3 cellular contexts compared by ENCODE assay signal in the genomic region with DNA sequence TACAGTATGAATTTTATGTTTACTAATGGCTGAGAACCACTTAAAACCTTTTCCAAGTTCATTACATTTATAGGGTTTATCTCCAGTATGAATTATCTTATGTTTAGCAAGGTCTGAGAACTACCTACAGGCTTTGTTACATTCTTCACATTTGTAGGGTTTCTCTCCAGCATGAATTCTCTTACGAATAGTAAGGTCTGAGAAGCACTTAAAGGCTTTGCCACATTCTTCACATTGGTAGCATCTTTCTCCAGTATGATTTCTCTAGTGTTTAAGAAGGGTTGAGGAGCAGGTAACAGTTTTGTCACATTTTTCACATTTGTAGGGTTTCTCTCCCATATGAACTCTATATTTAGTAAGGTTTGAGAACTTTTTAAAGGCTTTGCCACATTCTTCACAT.
A peak's percentile ranks its signal among the peaks of the same experiment; 100 is the strongest.
TF ChIP-seq lines count a peak whose summit lies in the region.

No MANE protein-coding gene starts in this region.

TF ChIP-seq in HCT116, 20 proteins besides CTCF, POLR2A, EP300 and RAD21:
- peak; percentile 67 for TF ChIP-seq ZNF274 (IDR thresholded peaks at IDR 0.05; ENCODE audit: low read depth, low read length)
- no peak for TF ChIP-seq CBX3 (IDR thresholded peaks at IDR 0.05; ENCODE audit: low read depth)
TF ChIP-seq in HCT116: peak in this region for 1.

TF ChIP-seq in K562, 482 proteins besides CTCF, POLR2A, EP300 and RAD21:
- peak; percentile 64; the same call in 1 of the 2 replicates for TF ChIP-seq ZNF274 (IDR thresholded peaks at IDR 0.05; ENCODE audit: borderline replicate concordance, low read depth, low read length)
- TF ChIP-seq RBM22 (IDR thresholded peaks at IDR 0.05; ENCODE audit: low read depth, low read length, poor library complexity, severe bottlenecking): no peak

TF ChIP-seq in H1, 55 proteins besides CTCF, POLR2A, EP300 and RAD21:
- peak; percentile 44; the same call in 1 of the 2 replicates for TF ChIP-seq ZNF274 (IDR thresholded peaks at IDR 0.05; ENCODE audit: borderline replicate concordance, extremely low read depth, low read length)
- no peak for TF ChIP-seq SRF (IDR thresholded peaks at IDR 0.05; ENCODE audit: low read depth, low read length)
- TF ChIP-seq RXRA (IDR thresholded peaks at IDR 0.05; ENCODE audit: insufficient read depth, low read depth, low read length): no peak
- TF ChIP-seq YY1 (IDR thresholded peaks at IDR 0.05; ENCODE audit: low read depth, low read length): no peak
